Comparison of ENCODE assay signal across 26 cellular contexts in the genomic region with DNA sequence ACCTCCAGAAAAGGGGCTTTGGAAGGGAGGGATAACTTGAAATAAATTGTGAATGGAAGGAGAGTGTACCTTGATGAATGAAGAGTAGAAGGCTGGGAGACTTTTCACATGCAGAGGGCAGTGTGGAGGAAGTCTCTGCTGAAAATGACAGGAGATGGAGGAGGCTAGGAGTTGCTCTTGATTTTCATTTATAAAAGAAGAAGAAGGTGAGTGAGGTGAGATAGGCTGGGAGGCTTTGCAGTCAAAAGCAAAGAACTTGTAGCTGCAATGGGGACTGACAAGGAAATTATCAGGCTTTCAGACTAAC. TPM values are rescaled to one million over a fixed set of nuclear protein-coding genes. Genes with fewer than 3 reads are reported as not detected.
"Had no signal": no experiment of that assay in that cellular context is flagged by ENCODE, and none has a peak within 500 bp of the region (broad histone marks: within the 10 kb centered on the region; RNA-seq: fewer than 3 reads in every experiment).

No MANE protein-coding gene starts in this region.

- H3K4me1 Mint-ChIP-seq: activated CD4-positive, alpha-beta T cell treated with anti-CD3 and anti-CD28 coated beads, Interleukin-2, amount 10 ng/mL, durations not matched to agents 24 days and 14 days; activated naive CD4-positive, alpha-beta T cell treated with anti-CD3 and anti-CD28 coated beads, Interleukin-2, amount 10 ng/mL, durations not matched to agents 7 days and 5 days had no signal

- H3K36me3 Mint-ChIP-seq: activated naive CD4-positive, alpha-beta T cell treated with anti-CD3 and anti-CD28 coated beads, Interleukin-2, amount 10 ng/mL, durations not matched to agents 7 days and 5 days had no signal

- H3K27me3 ChIP-seq: brain microvascular endothelial cell had no signal

- DNase-seq: activated CD4-positive, alpha-beta T cell treated with anti-CD3 and anti-CD28 coated beads, Interleukin-2, amount 10 ng/mL, durations not matched to agents 24 days and 14 days; activated CD8-positive, alpha-beta memory T cell treated with anti-CD3 and anti-CD28 coated beads, Interleukin-2, amount 50 U/mL, for 4 hours; activated CD8-positive, alpha-beta T cell treated with anti-CD3 and anti-CD28 coated beads, Interleukin-2, amount 10 ng/mL, durations not matched to agents 7 days and 5 days; activated effector memory CD4-positive, alpha-beta T cell treated with Interleukin-2 at 50 U/mL for 16 hours; activated naive CD4-positive, alpha-beta T cell treated with anti-CD3 and anti-CD28 coated beads, Interleukin-2, amount 10 ng/mL, durations not matched to agents 7 days and 5 days; activated naive CD8-positive, alpha-beta T cell treated with anti-CD3 and anti-CD28 coated beads, Interleukin-2, amount 50 U/mL, for 24 hours; activated T-cell treated with anti-CD3 and anti-CD28 coated beads, Interleukin-2, amount 50 U/mL, for 4 hours; brain microvascular endothelial cell; central memory CD4-positive, alpha-beta T cell; heart right ventricle; islet precursor cell; left lung; midbrain; right cardiac atrium; stimulated activated CD4-positive, alpha-beta T cell treated with anti-CD3 and anti-CD28 coated beads, Interleukin-2, amount 100 ng/mL, for 48 hours; T-helper 1 cell; T1000 had no signal

- H3K36me3 ChIP-seq: brain microvascular endothelial cell, gastroesophageal sphincter, heart right ventricle, left lung, prostate gland, tibial nerve had no signal

- H3K27ac ChIP-seq: brain microvascular endothelial cell, gastroesophageal sphincter, heart right ventricle, left lung, prostate gland, skin epidermis, tibial nerve had no signal

- H3K4me3 Mint-ChIP-seq: activated CD4-positive, alpha-beta T cell treated with anti-CD3 and anti-CD28 coated beads, Interleukin-2, amount 10 ng/mL, durations not matched to agents 24 days and 14 days; activated CD8-positive, alpha-beta T cell treated with anti-CD3 and anti-CD28 coated beads, Interleukin-2, amount 10 ng/mL, durations not matched to agents 7 days and 5 days; activated naive CD4-positive, alpha-beta T cell treated with anti-CD3 and anti-CD28 coated beads, Interleukin-2, amount 10 ng/mL, durations not matched to agents 7 days and 5 days; activated naive CD8-positive, alpha-beta T cell treated with anti-CD3 and anti-CD28 coated beads, Interleukin-2, amount 50 U/mL, for 24 hours; activated T-cell treated with anti-CD3 and anti-CD28 coated beads, Interleukin-2, amount 50 U/mL, for 4 hours; stimulated activated naive CD8-positive, alpha-beta T cell treated with anti-CD3 and anti-CD28 coated beads, Interleukin-15, Interleukin-2, amounts not matched to agents 100 ng/mL and 50 ng/mL, for 24 hours had no signal

- H3K4me1 ChIP-seq: left lung, prostate gland had no signal

- H3K4me3 ChIP-seq: gastroesophageal sphincter, left lung, prostate gland, skin epidermis, tibial nerve had no signal

- H3K9me3 Mint-ChIP-seq: activated CD4-positive, alpha-beta T cell treated with anti-CD3 and anti-CD28 coated beads, Interleukin-2, amount 10 ng/mL, durations not matched to agents 24 days and 14 days; neural crest cell; stimulated activated naive CD8-positive, alpha-beta T cell treated with anti-CD3 and anti-CD28 coated beads, Interleukin-15, Interleukin-2, amounts not matched to agents 100 ng/mL and 50 ng/mL, for 24 hours had no signal

- H3K27ac Mint-ChIP-seq: activated CD4-positive, alpha-beta T cell treated with anti-CD3 and anti-CD28 coated beads, Interleukin-2, amount 10 ng/mL, durations not matched to agents 24 days and 14 days; activated CD8-positive, alpha-beta T cell treated with anti-CD3 and anti-CD28 coated beads, Interleukin-2, amount 10 ng/mL, durations not matched to agents 7 days and 5 days; activated naive CD4-positive, alpha-beta T cell treated with anti-CD3 and anti-CD28 coated beads, Interleukin-2, amount 10 ng/mL, durations not matched to agents 7 days and 5 days; activated naive CD8-positive, alpha-beta T cell treated with anti-CD3 and anti-CD28 coated beads, Interleukin-2, amount 50 U/mL, for 24 hours; stimulated activated naive CD8-positive, alpha-beta T cell treated with anti-CD3 and anti-CD28 coated beads, Interleukin-15, Interleukin-2, amounts not matched to agents 100 ng/mL and 50 ng/mL, for 24 hours had no signal

- ATAC-seq: activated CD8-positive, alpha-beta T cell treated with anti-CD3 and anti-CD28 coated beads, Interleukin-2, amount 10 ng/mL, durations not matched to agents 7 days and 5 days; activated naive CD8-positive, alpha-beta T cell treated with anti-CD3 and anti-CD28 coated beads, Interleukin-2, amount 50 U/mL, for 24 hours; activated T-cell treated with anti-CD3 and anti-CD28 coated beads, Interleukin-2, amount 50 U/mL, for 4 hours; esophagus mucosa; gastroesophageal sphincter; heart right ventricle; left lung; right cardiac atrium had no signal

- H3K27me3 Mint-ChIP-seq: activated naive CD4-positive, alpha-beta T cell treated with anti-CD3 and anti-CD28 coated beads, Interleukin-2, amount 10 ng/mL, durations not matched to agents 7 days and 5 days had no signal

- H3K9me3 ChIP-seq: gastroesophageal sphincter, heart right ventricle, left lung, prostate gland, tibial nerve had no signal

RNA-seq across cellular contexts. Expression of gene HCRTR2, which starts 1.4 kb away (rescaled TPM):
- total RNA-seq: activated CD4-positive, alpha-beta T cell treated with anti-CD3 and anti-CD28 coated beads, Interleukin-2, amount 10 ng/mL, durations not matched to agents 24 days and 14 days; activated CD8-positive, alpha-beta T cell treated with anti-CD3 and anti-CD28 coated beads, Interleukin-2, amount 10 ng/mL, durations not matched to agents 7 days and 5 days; activated T-cell treated with anti-CD3 and anti-CD28 coated beads, Interleukin-2, amount 50 U/mL, for 4 hours; esophagus mucosa; left lung; lung microvascular endothelial cell; neural crest cell; osteoblast; prostate gland; right cardiac atrium; tibial nerve had no signal
- polyA plus RNA-seq: heart right ventricle had no signal
